ENCODE assay signal across 13 cellular contexts in genomic region chr6:109024784-109025183, GRCh38.
DNase-seq lines count a peak whose midpoint lies in the region; ATAC-seq and TF ChIP-seq lines count a peak whose summit lies in the region.
"Had no signal": no experiment of that assay in that cellular context is flagged by ENCODE, and none has a peak within 500 bp of the region (broad histone marks: within the 10 kb centered on the region; RNA-seq: fewer than 3 reads in every experiment).

No MANE protein-coding gene starts in this region.

- H3K4me3 Mint-ChIP-seq in chondrocyte (ENCODE audit: unreplicated experiment): no peak overlapping the region
- H3K4me3 Mint-ChIP-seq in immature natural killer cell: peak overlapping the region in 3 of 5 donors; percentile 24 to 45 (median 43)
- H3K4me3 Mint-ChIP-seq in activated CD8-positive, alpha-beta memory T cell treated with anti-CD3 and anti-CD28 coated beads, Interleukin-2, amount 10 ng/mL, durations not matched to agents 7 days and 5 days: no peak overlapping the region
- H3K4me3 Mint-ChIP-seq: activated naive CD4-positive, alpha-beta T cell treated with anti-CD3 and anti-CD28 coated beads, Interleukin-2, amount 10 ng/mL, durations not matched to agents 7 days and 5 days had no signal

- H3K4me1 Mint-ChIP-seq in chondrocyte (ENCODE audit: low read depth) (peaks cover 19% of the 10 kb centered on the region), immature natural killer cell (peaks cover 42 to 58% of the 10 kb centered on the region in 2 donors)
- H3K4me1 Mint-ChIP-seq in activated CD8-positive, alpha-beta memory T cell treated with anti-CD3 and anti-CD28 coated beads, Interleukin-2, amount 10 ng/mL, durations not matched to agents 7 days and 5 days: peaks cover 16% of the 10 kb centered on the region

- DNase-seq in AG08395 (ENCODE audit: low spot score) (peak; percentile 5), LHCN-M2 (ENCODE audit: low read depth) (peak; percentile 67), chondrocyte (ENCODE audit: low spot score) (no peak), immature natural killer cell (no peak), DMS153 treated with DMSO at 0.1 percent for 48 hours (lab: John Stamatoyannopoulos, UW; ENCODE audit: unreplicated experiment) (no peak)
- DNase-seq in activated CD8-positive, alpha-beta memory T cell treated with anti-CD3 and anti-CD28 coated beads, Interleukin-2, amount 50 U/mL, for 4 hours: no peak
- DNase-seq in activated CD8-positive, alpha-beta memory T cell treated with anti-CD3 and anti-CD28 coated beads, Interleukin-2, amount 10 ng/mL, durations not matched to agents 7 days and 5 days: no peak
- no peak for DNase-seq in activated T-cell treated with anti-CD3 and anti-CD28 coated beads, Interleukin-2, amount 50 U/mL, for 1 hour
- DNase-seq: activated naive CD4-positive, alpha-beta T cell treated with anti-CD3 and anti-CD28 coated beads, Interleukin-2, amount 10 ng/mL, durations not matched to agents 7 days and 5 days; mammary epithelial cell; MV-4-11; pancreas; WERI-Rb-1 had no signal

- ATAC-seq in activated CD8-positive, alpha-beta memory T cell treated with anti-CD3 and anti-CD28 coated beads, Interleukin-2, amount 10 ng/mL, durations not matched to agents 7 days and 5 days: no peak
- ATAC-seq: pancreas had no signal

- H3K36me3 Mint-ChIP-seq in chondrocyte (ENCODE audit: low read depth): no peaks in the 10 kb centered on the region
- H3K36me3 Mint-ChIP-seq in immature natural killer cell: peaks cover 0 to 4% (median 3%) of the 10 kb centered on the region in 3 donors
- peaks cover 7% of the 10 kb centered on the region for H3K36me3 Mint-ChIP-seq in activated CD8-positive, alpha-beta memory T cell treated with anti-CD3 and anti-CD28 coated beads, Interleukin-2, amount 10 ng/mL, durations not matched to agents 7 days and 5 days
- H3K36me3 Mint-ChIP-seq: activated naive CD4-positive, alpha-beta T cell treated with anti-CD3 and anti-CD28 coated beads, Interleukin-2, amount 10 ng/mL, durations not matched to agents 7 days and 5 days had no signal

- CTCF ChIA-PET in activated CD8-positive, alpha-beta memory T cell treated with anti-CD3 and anti-CD28 coated beads, Interleukin-2, amount 10 ng/mL, durations not matched to agents 7 days and 5 days (lab: Charles Lee): no interaction called here

- H3K27ac Mint-ChIP-seq in chondrocyte (ENCODE audit: unreplicated experiment) (no peak overlapping the region), immature natural killer cell (peak overlapping the region in 5 of 6 donors; percentile 57 to 96 (median 86))
- H3K27ac Mint-ChIP-seq in activated CD8-positive, alpha-beta memory T cell treated with anti-CD3 and anti-CD28 coated beads, Interleukin-2, amount 10 ng/mL, durations not matched to agents 7 days and 5 days: no peak overlapping the region
- H3K27ac Mint-ChIP-seq: activated naive CD4-positive, alpha-beta T cell treated with anti-CD3 and anti-CD28 coated beads, Interleukin-2, amount 10 ng/mL, durations not matched to agents 7 days and 5 days had no signal

- H3K27me3 Mint-ChIP-seq in chondrocyte (ENCODE audit: low read depth) (no peaks in the 10 kb centered on the region), immature natural killer cell (ENCODE audit: low read depth in 3 of 3) (peaks cover 0 to 2% (median 0%) of the 10 kb centered on the region in 3 donors)
- H3K27me3 Mint-ChIP-seq in activated CD8-positive, alpha-beta memory T cell treated with anti-CD3 and anti-CD28 coated beads, Interleukin-2, amount 10 ng/mL, durations not matched to agents 7 days and 5 days: no peaks in the 10 kb centered on the region

- TF ChIP-seq CTCF in chondrocyte (IDR thresholded peaks at IDR 0.05): peak; percentile 36

- H3K9me3 Mint-ChIP-seq in chondrocyte (ENCODE audit: low read depth) (peaks cover 7% of the 10 kb centered on the region), immature natural killer cell (no peaks in the 10 kb centered on the region)
- no peaks in the 10 kb centered on the region for H3K9me3 Mint-ChIP-seq in activated CD8-positive, alpha-beta memory T cell treated with anti-CD3 and anti-CD28 coated beads, Interleukin-2, amount 10 ng/mL, durations not matched to agents 7 days and 5 days (ENCODE audit: low read depth)
- H3K9me3 Mint-ChIP-seq: activated naive CD4-positive, alpha-beta T cell treated with anti-CD3 and anti-CD28 coated beads, Interleukin-2, amount 10 ng/mL, durations not matched to agents 7 days and 5 days had no signal

Comparison
In these comparisons a context has a peak if more than half of its experiments do, and no peak if none do; other contexts are left out.
1. DNase-seq: peak in AG08395 (single experiment) and LHCN-M2 (single experiment); none in chondrocyte (single experiment), immature natural killer cell (0 of 3), activated CD8-positive, alpha-beta memory T cell treated with anti-CD3 and anti-CD28 coated beads, Interleukin-2, amount 50 U/mL, for 4 hours (single experiment), activated CD8-positive, alpha-beta memory T cell treated with anti-CD3 and anti-CD28 coated beads, Interleukin-2, amount 10 ng/mL, durations not matched to agents 7 days and 5 days (single experiment), DMS153 treated with DMSO at 0.1 percent for 48 hours (single experiment) and activated T-cell treated with anti-CD3 and anti-CD28 coated beads, Interleukin-2, amount 50 U/mL, for 1 hour (single experiment).
2. H3K27ac Mint-ChIP-seq: peak in immature natural killer cell (5 of 6); none in chondrocyte (single experiment) and activated CD8-positive, alpha-beta memory T cell treated with anti-CD3 and anti-CD28 coated beads, Interleukin-2, amount 10 ng/mL, durations not matched to agents 7 days and 5 days (single experiment).
3. H3K4me3 Mint-ChIP-seq: peak in immature natural killer cell (3 of 5); none in chondrocyte (single experiment) and activated CD8-positive, alpha-beta memory T cell treated with anti-CD3 and anti-CD28 coated beads, Interleukin-2, amount 10 ng/mL, durations not matched to agents 7 days and 5 days (single experiment).